Comparison of ENCODE assay signal across 10 cellular contexts in the genomic region with DNA sequence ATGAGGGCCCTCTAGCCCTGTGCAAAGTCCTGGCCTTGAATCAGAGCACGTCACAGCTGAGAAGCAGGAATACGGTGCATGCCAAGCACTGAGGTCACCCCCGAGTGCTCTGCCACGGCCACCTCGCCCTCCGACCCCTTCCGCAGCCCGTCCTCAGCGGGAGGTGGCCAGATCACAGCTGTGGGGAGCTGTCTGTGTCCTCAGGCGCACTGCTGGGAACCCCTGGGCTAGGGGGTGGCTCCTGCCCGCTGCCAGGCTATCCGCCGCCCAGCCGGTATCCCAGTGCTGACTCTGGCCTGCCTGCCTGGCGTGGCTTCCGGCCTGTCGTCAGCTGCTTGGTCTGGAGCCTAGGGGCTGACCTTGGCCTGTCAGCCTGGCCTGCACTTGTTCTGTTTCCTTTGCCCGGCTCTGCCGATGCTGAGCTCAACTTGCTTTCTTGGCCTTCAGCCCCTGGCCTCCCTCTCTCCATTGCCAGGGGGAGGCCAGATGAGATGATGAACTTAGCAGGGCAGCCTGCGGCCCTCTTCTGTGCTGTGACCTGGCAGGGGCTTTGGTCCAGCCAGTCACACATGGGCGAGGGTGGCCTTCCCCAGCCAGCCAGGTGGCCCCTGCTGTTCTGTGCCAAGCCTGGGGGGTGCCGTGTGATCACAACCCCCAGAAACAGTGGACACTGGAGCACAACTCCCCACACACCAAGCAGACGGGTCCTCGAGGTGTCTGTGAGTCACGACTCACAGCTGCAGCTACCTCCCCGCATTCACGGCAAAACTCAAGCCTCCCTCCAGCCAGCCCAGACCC.
DNase-seq lines count a peak whose midpoint lies in the region; ATAC-seq and TF ChIP-seq lines count a peak whose summit lies in the region.
"Had no signal": no experiment of that assay in that cellular context is flagged by ENCODE, and none has a peak within 500 bp of the region (broad histone marks: within the 10 kb centered on the region; RNA-seq: fewer than 3 reads in every experiment).

No MANE protein-coding gene starts in this region.

- H3K27me3 ChIP-seq in heart right ventricle (no peaks in the 10 kb centered on the region), neuronal stem cell (ENCODE audit: control insufficient read depth in 3 of 3, insufficient read depth in 3 of 3, low read depth in 1 of 3, low read length in 3 of 3) (peaks cover 0 to 28% (median 0%) of the 10 kb centered on the region in 3 experiments)

- H3K4me1 ChIP-seq in heart right ventricle (peaks cover 0 to 35% (median 18%) of the 10 kb centered on the region in 9 donors), neuronal stem cell (ENCODE audit: control insufficient read depth in 2 of 2, insufficient read depth in 1 of 2, low read depth in 1 of 2, low read length in 2 of 2) (no peaks in the 10 kb centered on the region), urinary bladder (ENCODE audit: insufficient read depth) (no peaks in the 10 kb centered on the region)

- intact Hi-C loops in heart right ventricle (cut with DNase I) = no loop called here

- ATAC-seq in heart right ventricle (peak; percentile 91 to 96 (median 94)), GM21717 (IDR thresholded peaks at IDR 0.05; ENCODE audit: unreplicated experiment) (no peak)

- H2BK5ac ChIP-seq in neuronal stem cell (ENCODE audit: low read length) = peak overlapping the region; percentile 39

- peaks cover 0 to 3% (median 0%) of the 10 kb centered on the region in 11 donors for H3K9me3 ChIP-seq in heart right ventricle
- H3K9me3 ChIP-seq in neuronal stem cell (replicated peaks in 1 of 2; ENCODE audit: control insufficient read depth in 2 of 2, insufficient read depth in 1 of 2, low read depth in 1 of 2, low read length in 2 of 2) = peaks cover 0 to 5% of the 10 kb centered on the region in 2 donors

- DNase-seq in amygdala (lab: John Stamatoyannopoulos, UW) = peak in 43 of 56 donors; percentile 13 to 85 (median 55)
- DNase-seq in heart right ventricle = peak; percentile 81 to 86
- DNase-seq in neuronal stem cell (ENCODE audit: low spot score) = no peak
- DNase-seq in stimulated activated CD4-positive, alpha-beta T cell treated with anti-CD3 and anti-CD28 coated beads, Interleukin-12 subunit alpha, Interleukin-12 subunit beta, amount 100 ng/mL, for 4 hours = no peak
- DNase-seq in DMS79 (lab: John Stamatoyannopoulos, UW) = no peak
- DNase-seq: NCI-H2171, RPMI8226, WERI-Rb-1 had no signal

- peak overlapping the region; percentile 91 for H3K23ac ChIP-seq in neuronal stem cell (ENCODE audit: low read depth, low read length, poor library complexity)

- H2BK12ac ChIP-seq in neuronal stem cell (ENCODE audit: low read length) = peak overlapping the region; percentile 90

- H3K4me3 ChIP-seq in heart right ventricle (no peak overlapping the region), neuronal stem cell (ENCODE audit: low read length in 2 of 2) (no peak overlapping the region), urinary bladder (ENCODE audit: low read depth, low read length) (no peak overlapping the region)

- H3K79me1 ChIP-seq in neuronal stem cell (ENCODE audit: low read depth, low read length) = peaks cover 4% of the 10 kb centered on the region

- H3K36me3 ChIP-seq in heart right ventricle = no peaks in the 10 kb centered on the region
- H3K36me3 ChIP-seq in neuronal stem cell (replicated peaks in 1 of 2; ENCODE audit: control insufficient read depth in 2 of 2, insufficient read depth in 2 of 2, low read length in 2 of 2) = no peaks in the 10 kb centered on the region
- no peaks in the 10 kb centered on the region for H3K36me3 ChIP-seq in urinary bladder (ENCODE audit: insufficient read depth)
- H3K36me3 ChIP-seq: WERI-Rb-1 had no signal

- 39 to 43% methylated on average over 27 of the region's 27 CpGs for WGBS in heart right ventricle, 2 donors
- no CpG with 5 or more reads among the region's 27 CpGs for WGBS in neuronal stem cell (ENCODE audit: extremely low coverage in 2 of 2, insufficient read length in 2 of 2, insufficient replicate concordance in 1 of 2), 2 donors
- WGBS in urinary bladder = 59% methylated on average over 27 of the region's 27 CpGs

- peak overlapping the region; percentile 58 for H2BK15ac ChIP-seq in neuronal stem cell (ENCODE audit: low read length)

- H4K8ac ChIP-seq in neuronal stem cell (ENCODE audit: low read depth, low read length) = peak overlapping the region; percentile 43

- no peak overlapping the region for H3K4me2 ChIP-seq in neuronal stem cell (ENCODE audit: insufficient read depth, low read length, poor library complexity, severe bottlenecking)

- H2AK5ac ChIP-seq in neuronal stem cell (ENCODE audit: low read depth, low read length) = peak overlapping the region; percentile 81

- H3K18ac ChIP-seq in neuronal stem cell (ENCODE audit: low read length) = peak overlapping the region; percentile 83

- no peak overlapping the region for H2BK120ac ChIP-seq in neuronal stem cell (ENCODE audit: low read depth, low read length)

- peak overlapping the region; percentile 21 for H3K9ac ChIP-seq in neuronal stem cell (ENCODE audit: low read depth, low read length, poor library complexity)

- H3K4ac ChIP-seq in neuronal stem cell (ENCODE audit: low read length) = no peak overlapping the region

- H3K27ac ChIP-seq in heart right ventricle = peak overlapping the region; percentile 72 to 92 (median 85)
- H3K27ac ChIP-seq in neuronal stem cell (replicated peaks; ENCODE audit: low read length) = peak overlapping the region; percentile 15
- H3K27ac ChIP-seq in urinary bladder (ENCODE audit: low read depth) = peak overlapping the region; percentile 40
- H3K27ac ChIP-seq: WERI-Rb-1 had no signal

- H2AFZ ChIP-seq in neuronal stem cell (ENCODE audit: low read length) = no peak overlapping the region

- no peak for TF ChIP-seq CTCF in heart right ventricle (IDR thresholded peaks at IDR 0.05)

- H3K14ac ChIP-seq in neuronal stem cell (ENCODE audit: low read length) = peak overlapping the region; percentile 71

- H4K91ac ChIP-seq in neuronal stem cell (ENCODE audit: low read depth, low read length, poor library complexity) = no peak overlapping the region

Comparison
In these comparisons a context has a peak if more than half of its experiments do, and no peak if none do; other contexts are left out.
1. DNase-seq: peak in amygdala (43 of 56) and heart right ventricle (2 of 2); none in neuronal stem cell (single experiment), stimulated activated CD4-positive, alpha-beta T cell treated with anti-CD3 and anti-CD28 coated beads, Interleukin-12 subunit alpha, Interleukin-12 subunit beta, amount 100 ng/mL, for 4 hours (single experiment) and DMS79 (single experiment).
2. H3K27ac ChIP-seq: peak in every context shown above with its lines; median percentile 85 in heart right ventricle; 40 in urinary bladder; 15 in neuronal stem cell.